28 cellular contexts compared by ENCODE assay signal in the genomic region with DNA sequence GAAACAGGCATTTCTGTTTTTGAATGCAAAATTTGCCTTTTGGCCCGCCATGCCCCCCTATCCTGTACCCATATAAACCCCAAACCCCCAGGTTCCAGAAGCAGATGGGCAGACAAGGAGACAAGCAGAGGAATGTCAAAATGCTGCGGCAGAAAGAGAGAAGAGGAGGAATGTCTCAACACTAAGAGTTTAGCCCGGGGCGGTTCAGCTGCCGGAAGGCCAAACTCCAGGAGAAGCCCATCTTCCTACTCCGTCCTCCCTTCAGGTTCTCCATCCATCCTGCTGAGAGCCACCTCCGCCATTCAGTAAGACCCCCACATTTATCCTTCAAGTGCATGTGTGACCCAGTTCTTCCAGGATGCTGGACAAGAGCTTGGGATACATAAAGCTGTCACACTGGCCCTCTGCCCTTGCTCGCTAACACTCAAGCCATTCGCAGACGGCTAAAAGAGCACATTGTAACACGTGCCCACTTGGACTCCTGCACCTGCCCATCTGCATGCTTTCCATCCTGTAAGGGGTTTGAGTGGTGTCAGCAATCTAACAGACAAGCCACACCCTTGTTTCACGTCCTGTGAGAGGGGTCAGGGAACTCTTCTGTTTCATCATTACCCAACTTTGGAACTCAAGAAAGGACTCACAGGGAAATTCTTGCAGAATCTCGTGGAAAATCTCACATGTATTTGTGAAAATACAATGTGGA. TPM values are rescaled to one million over a fixed set of nuclear protein-coding genes. Genes with fewer than 3 reads are reported as not detected.
A peak's percentile ranks its signal among the peaks of the same experiment; 100 is the strongest.
DNase-seq lines count a peak whose midpoint lies in the region; ATAC-seq and TF ChIP-seq lines count a peak whose summit lies in the region.
"Had no signal": no experiment of that assay in that cellular context is flagged by ENCODE, and none has a peak within 500 bp of the region (broad histone marks: within the 10 kb centered on the region; RNA-seq: fewer than 3 reads in every experiment).

No MANE protein-coding gene starts in this region.

- H3K4me1 ChIP-seq in PC-9 (replicated peaks; ENCODE audit: insufficient read depth) (peaks cover 32% of the 10 kb centered on the region), gastroesophageal sphincter (peaks cover 3 to 20% (median 3%) of the 10 kb centered on the region in 3 donors), tibial nerve (peaks cover 0 to 29% (median 8%) of the 10 kb centered on the region in 4 donors), ovary (ENCODE audit: insufficient read depth) (peaks cover 7% of the 10 kb centered on the region)
- H3K4me1 ChIP-seq: prostate gland had no signal

- POLR2A ChIA-PET in PC-9 (lab: Charles Lee; ENCODE audit: unreplicated experiment), result no interaction called here

- DNase-seq in NCI-H748 (lab: John Stamatoyannopoulos, UW; ENCODE audit: unreplicated experiment) (peak; percentile 13), NCI-H748 treated with DMSO at 0.1 percent for 48 hours (lab: John Stamatoyannopoulos, UW) (no peak), PC-9 (no peak), tibial nerve (ENCODE audit: low spot score in 2 of 2) (no peak), T-helper 1 cell (no peak), ovary (no peak)
- DNase-seq in stimulated activated CD4-positive, alpha-beta T cell treated with anti-CD3 and anti-CD28 coated beads, Interleukin-12 subunit alpha, Interleukin-12 subunit beta, amount 100 ng/mL, for 4 hours, result no peak
- DNase-seq: 8988T; activated CD4-positive, alpha-beta T cell treated with anti-CD3 and anti-CD28 coated beads, Interleukin-2, amount 50 U/mL, for 1 hour; activated CD4-positive, CD25-positive, alpha-beta regulatory T cell; activated gamma-delta T cell; activated naive CD8-positive, alpha-beta T cell treated with anti-CD3 and anti-CD28 coated beads, Interleukin-2, amount 10 ng/mL, durations not matched to agents 7 days and 5 days; activated T-cell treated with anti-CD3 and anti-CD28 coated beads, Interleukin-2, amount 50 U/mL, for 4 hours; Calu3; DMS79 treated with DMSO at 0.1 percent for 48 hours; endodermal cell; KG1; left ventricle myocardium inferior; naive thymus-derived CD4-positive, alpha-beta T cell; NCI-H1930; NCI-H82; T-cell had no signal

- no peak for TF ChIP-seq POLR2A in gastroesophageal sphincter (IDR thresholded peaks at IDR 0.05)
- TF ChIP-seq POLR2A in tibial nerve (IDR thresholded peaks at IDR 0.05), result no peak
- TF ChIP-seq POLR2A in ovary (IDR thresholded peaks at IDR 0.05), result no peak

- no peak overlapping the region for H3K4me3 ChIP-seq in PC-9
- no peak overlapping the region for H3K4me3 ChIP-seq in gastroesophageal sphincter
- no peak overlapping the region for H3K4me3 ChIP-seq in tibial nerve
- H3K4me3 ChIP-seq in ovary, result no peak overlapping the region
- H3K4me3 ChIP-seq: left ventricle myocardium inferior, prostate gland had no signal

- peaks cover 16% of the 10 kb centered on the region; the same call in 1 of the 2 replicates for H3F3A ChIP-seq in PC-9 (ENCODE audit: insufficient read depth, low read depth)

- H3K27ac ChIP-seq in PC-9, result peak overlapping the region; percentile 71
- H3K27ac ChIP-seq in gastroesophageal sphincter, result peak overlapping the region in 3 of 4 donors; percentile 78 to 89 (median 80)
- H3K27ac ChIP-seq in tibial nerve, result peak overlapping the region in 3 of 4 donors; percentile 47 to 96 (median 90)
- peak overlapping the region in 1 of 2 donors; percentile 71 for H3K27ac ChIP-seq in ovary

- TF ChIP-seq CTCF in PC-9 (conservative IDR thresholded peaks at IDR 0.05), result no peak
- TF ChIP-seq CTCF in gastroesophageal sphincter (IDR thresholded peaks at IDR 0.05), result no peak
- TF ChIP-seq CTCF in tibial nerve (IDR thresholded peaks at IDR 0.05), result no peak
- no peak for TF ChIP-seq CTCF in ovary (IDR thresholded peaks at IDR 0.05)

- H3K9me2 ChIP-seq in PC-9 (ENCODE audit: insufficient read depth), result no peaks in the 10 kb centered on the region

- 95 to 96% methylated on average over 7 to 8 of the region's 13 CpGs for WGBS in gastroesophageal sphincter (ENCODE audit: low coverage in 1 of 2), 2 donors
- 73 to 77% methylated on average over 13 of the region's 13 CpGs for WGBS in tibial nerve, 2 donors
- WGBS in ovary, 3 donors, result 92 to 94% (median 93%) methylated on average over 13 of the region's 13 CpGs

- TF ChIP-seq EP300 in gastroesophageal sphincter (IDR thresholded peaks at IDR 0.05), result no peak
- no peak for TF ChIP-seq EP300 in tibial nerve (IDR thresholded peaks at IDR 0.05)
- TF ChIP-seq EP300 in ovary (IDR thresholded peaks at IDR 0.05), result no peak

- H3K4me2 ChIP-seq in PC-9, result no peak overlapping the region

- H3K9me3 ChIP-seq in PC-9 (ENCODE audit: insufficient read depth, low read depth) (0 out of 2 replicates have a peak, but pooled peaks cover 4% of the 10 kb centered on the region), gastroesophageal sphincter (no peaks in the 10 kb centered on the region), tibial nerve (peaks cover 0 to 6% (median 0%) of the 10 kb centered on the region in 4 donors), ovary (no peaks in the 10 kb centered on the region)
- H3K9me3 ChIP-seq: prostate gland had no signal

- peak overlapping the region; percentile 13; the same call in 1 of the 2 replicates for H2AFZ ChIP-seq in PC-9

- H3K79me2 ChIP-seq in PC-9 (ENCODE audit: low read depth), result no peaks in the 10 kb centered on the region

- H4K20me1 ChIP-seq in PC-9 (ENCODE audit: insufficient read depth), result no peaks in the 10 kb centered on the region

- intact Hi-C loops in PC-9 (cut with micrococcal nuclease; ENCODE audit: unreplicated experiment) (loop anchor here (2.0 to 10.0 kb wide), 2 partner anchors 431 to 1223 kb away; partner anchors contain the start of genes PDS5A and WDR19), ovary (cut with DNase I) (loop anchor here in 1 of 4 donors (10.0 kb wide), 1 partner anchor 383 kb away; no protein-coding TSS in a partner anchor)

- no TSS peak for BruUV-seq in PC-9 (replicated peaks; lab: Mats Ljungman, UMichigan)

- ATAC-seq in gastroesophageal sphincter, result no peak

- H3K36me3 ChIP-seq in PC-9 (ENCODE audit: low read depth) (no peaks in the 10 kb centered on the region), gastroesophageal sphincter (no peaks in the 10 kb centered on the region), tibial nerve (no peaks in the 10 kb centered on the region), ovary (no peaks in the 10 kb centered on the region)
- H3K36me3 ChIP-seq: left ventricle myocardium inferior, prostate gland had no signal

- H3K27me3 ChIP-seq in PC-9 (ENCODE audit: insufficient read depth, low read depth) (no peaks in the 10 kb centered on the region), gastroesophageal sphincter (no peaks in the 10 kb centered on the region), tibial nerve (no peaks in the 10 kb centered on the region), ovary (no peaks in the 10 kb centered on the region)

- CTCF ChIA-PET in PC-9 (lab: Charles Lee), result no interaction called here

RNA-seq across cellular contexts. Expression of gene TLR10, which starts 31.3 kb away (rescaled TPM):
- total RNA-seq in PC-9 (2021) (not detected in 2 replicates), gastroesophageal sphincter (under 1 TPM in 1 of 4 donors, not detected in 3; 0.27 TPM), tibial nerve (under 1 TPM in 2 of 4 donors, not detected in 2; under 0.01 to 0.22 TPM), ovary (1 to 10 TPM in 1 of 7 donors, under 1 TPM in 3, not detected in 3; 0.08 to 1.4 (median 0.23) TPM)
- polyA plus RNA-seq in ovary, result under 1 TPM; 0.10 to 0.35 TPM
- total RNA-seq: Calu3, dermis blood vessel endothelial cell, endodermal cell, fibroblast of villous mesenchyme, GM23248, HT1080, left ventricle myocardium inferior had no signal
- polyA plus RNA-seq: GM23248 had no signal

RNA-seq across cellular contexts. Expression of gene TLR1, which starts 53.1 kb away (rescaled TPM):
- total RNA-seq in PC-9 (2021) (3.0 and 3.9 TPM in 2 replicates), gastroesophageal sphincter (10 to 100 TPM in 3 of 4 donors, 1 to 10 TPM in 1; 4.7 to 16.2 (median 11.9) TPM), tibial nerve (10 to 100 TPM; 15.7 to 29.7 (median 22.8) TPM), ovary (10 to 100 TPM in 4 of 7 donors, 1 to 10 TPM in 3; 7.0 to 24.0 (median 10.1) TPM)
- polyA plus RNA-seq in ovary, result 10 to 100 TPM in 1 of 2 donors, 1 to 10 TPM in 1; 5.0 to 10.1 TPM
- total RNA-seq: GM23248, HT1080 had no signal
